27 cellular contexts compared by ENCODE assay signal in the genomic region with DNA sequence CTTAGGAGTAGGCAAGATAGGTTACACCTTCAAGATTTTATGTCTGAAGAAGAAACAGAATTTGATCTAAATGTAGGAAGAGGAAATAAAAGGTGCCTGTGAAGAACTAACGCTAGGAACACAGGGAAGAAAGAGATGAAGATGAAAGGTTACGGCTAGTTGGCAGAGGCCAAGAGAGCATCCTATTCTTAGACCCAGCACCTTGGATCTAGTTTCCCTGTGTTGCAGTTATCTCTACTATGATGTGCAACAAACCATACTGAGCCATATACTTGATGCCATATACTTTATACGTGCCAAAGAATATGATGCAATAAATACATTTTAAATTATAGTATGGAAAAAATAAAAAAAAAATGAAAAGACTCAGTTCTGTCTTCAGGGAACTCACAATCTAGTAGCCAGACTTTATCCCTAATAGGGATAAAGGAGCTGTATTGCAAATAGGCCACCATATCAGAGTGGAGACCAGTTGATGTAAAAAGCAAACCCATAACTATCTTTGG.
DNase-seq lines count a peak whose midpoint lies in the region; ATAC-seq, FAIRE-seq and TF ChIP-seq lines count a peak whose summit lies in the region.
"Had no signal": no experiment of that assay in that cellular context is flagged by ENCODE, and none has a peak within 500 bp of the region (broad histone marks: within the 10 kb centered on the region; RNA-seq: fewer than 3 reads in every experiment).

No MANE protein-coding gene starts in this region.

- TF ChIP-seq CTCF in right atrium auricular region (IDR thresholded peaks at IDR 0.05), result no peak
- no peak for TF ChIP-seq CTCF in mesothelial cell of epicardium (IDR thresholded peaks at IDR 0.05; ENCODE audit: unreplicated experiment)
- no peak for TF ChIP-seq CTCF in type B pancreatic cell (conservative IDR thresholded peaks at IDR 0.05)
- no peak for TF ChIP-seq CTCF in breast epithelium (IDR thresholded peaks at IDR 0.05)
- no peak for TF ChIP-seq CTCF in HepG2 (CRISPR knock-in tag; IDR thresholded peaks at IDR 0.05)

- H3K9me3 ChIP-seq in right atrium auricular region (no peaks in the 10 kb centered on the region), breast epithelium (no peaks in the 10 kb centered on the region), HepG2 (ENCODE audit: low read length) (no peaks in the 10 kb centered on the region)
- H3K9me3 ChIP-seq: A549; BE2C; BLaER1 treated with 17β-estradiol and CSF1 and Interleukin-3, amounts not matched to agents 10 nM and 100 nM had no signal

- H3K4me2 ChIP-seq in HepG2 (ENCODE audit: low read depth, low read length), result no peak overlapping the region
- H3K4me2 ChIP-seq: A549; BLaER1 treated with 17β-estradiol and CSF1 and Interleukin-3, amounts not matched to agents 10 nM and 100 nM had no signal

- H3K36me3 Mint-ChIP-seq in mesothelial cell of epicardium (peaks cover 2% of the 10 kb centered on the region), type B pancreatic cell (peaks cover 32% of the 10 kb centered on the region)
- H3K36me3 Mint-ChIP-seq: CD14-positive monocyte; CD8-positive, alpha-beta memory T cell had no signal

- H2AFZ ChIP-seq in HepG2 (ENCODE audit: low read length), result no peak overlapping the region
- H2AFZ ChIP-seq: GM23248 had no signal

- intact Hi-C loops in Right ventricle myocardium superior (cut with DNase I), result no loop called here
- intact Hi-C loops in left ventricle myocardium superior (cut with micrococcal nuclease), result no loop called here
- intact Hi-C loops in left cardiac atrium (cut with DNase I), result no loop called here
- intact Hi-C loops in breast epithelium (cut with DNase I; ENCODE audit: low total_unique reads), result no loop called here
- intact Hi-C loops in HepG2 (cut with micrococcal nuclease; ENCODE audit: unreplicated experiment), result no loop called here

- H3K27ac Mint-ChIP-seq in mesothelial cell of epicardium (peak overlapping the region; percentile 60), type B pancreatic cell (peak overlapping the region; percentile 54)
- H3K27ac Mint-ChIP-seq: CD14-positive monocyte; CD4-positive, alpha-beta T cell; CD8-positive, alpha-beta memory T cell had no signal

- TF ChIP-seq POLR2A in breast epithelium (IDR thresholded peaks at IDR 0.05), result no peak
- no peak for TF ChIP-seq POLR2A in HepG2 (IDR thresholded peaks at IDR 0.05; ENCODE audit: insufficient read depth in 1 of 2, low read depth in 2 of 2, low read length in 2 of 2)

- no peaks in the 10 kb centered on the region for H4K20me1 ChIP-seq in HepG2 (ENCODE audit: insufficient read depth, low read length)

- no TSS peak for BruUV-seq in HepG2 (replicated peaks; lab: Mats Ljungman, UMichigan)

- H3K4me3 Mint-ChIP-seq in mesothelial cell of epicardium (no peak overlapping the region), type B pancreatic cell (no peak overlapping the region)
- H3K4me3 Mint-ChIP-seq: CD4-positive, alpha-beta T cell; CD8-positive, alpha-beta memory T cell had no signal

- no peak for FAIRE-seq in HepG2 (lab: Jason Lieb, UNC)
- FAIRE-seq: GM12878, GM19239, H1 had no signal

- no peaks in the 10 kb centered on the region for H3K27me3 ChIP-seq in right atrium auricular region
- no peaks in the 10 kb centered on the region for H3K27me3 ChIP-seq in breast epithelium
- H3K27me3 ChIP-seq in HepG2 (ENCODE audit: control insufficient read depth in 1 of 2, insufficient read depth in 2 of 2, low read length in 2 of 2), result no peaks in the 10 kb centered on the region
- H3K27me3 ChIP-seq: BE2C; BLaER1 treated with 17β-estradiol and CSF1 and Interleukin-3, amounts not matched to agents 10 nM and 100 nM had no signal

- H3K4me3 ChIP-seq in right atrium auricular region (no peak overlapping the region), breast epithelium (no peak overlapping the region), HepG2 (replicated peaks in 1 of 3; ENCODE audit: insufficient read depth in 1 of 3, low read depth in 2 of 3, low read length in 3 of 3) (no peak overlapping the region)
- H3K4me3 ChIP-seq: A549; BLaER1 treated with 17β-estradiol and CSF1 and Interleukin-3, amounts not matched to agents 10 nM and 100 nM; GM12878; GM23248 had no signal

- H3K4me1 Mint-ChIP-seq in mesothelial cell of epicardium (peaks cover 59% of the 10 kb centered on the region), type B pancreatic cell (ENCODE audit: unreplicated experiment) (peaks cover 48% of the 10 kb centered on the region)
- H3K4me1 Mint-ChIP-seq: CD14-positive monocyte; CD8-positive, alpha-beta memory T cell had no signal

- CTCF ChIA-PET in HepG2 (lab: Yijun Ruan, JAX; ENCODE audit: low intra/inter-chr PET ratio, low total read pairs), result no interaction called here

- H3K27me3 Mint-ChIP-seq in mesothelial cell of epicardium (ENCODE audit: low read depth), result no peaks in the 10 kb centered on the region
- H3K27me3 Mint-ChIP-seq in type B pancreatic cell, result no peaks in the 10 kb centered on the region
- H3K27me3 Mint-ChIP-seq: CD8-positive, alpha-beta memory T cell had no signal

- WGBS in HepG2 (ENCODE audit: low lambda C conversion rate), result 60% methylated on average over 3 of the region's 3 CpGs

- no peaks in the 10 kb centered on the region for H3K36me3 ChIP-seq in right atrium auricular region
- no peaks in the 10 kb centered on the region for H3K36me3 ChIP-seq in breast epithelium
- no peaks in the 10 kb centered on the region for H3K36me3 ChIP-seq in HepG2 (replicated peaks in 1 of 2; ENCODE audit: control insufficient read depth in 1 of 2, insufficient read depth in 2 of 2, low read length in 2 of 2)
- H3K36me3 ChIP-seq: BE2C had no signal

- in situ Hi-C loops in HepG2 (cut with HindIII; ENCODE audit: extremely low pct_ligation_motif_present, low pct_unique_long_range_greater_than_20kb), result no loop called here

- peaks cover 0 to 12% of the 10 kb centered on the region in 2 donors for H3K4me1 ChIP-seq in right atrium auricular region
- no peaks in the 10 kb centered on the region for H3K4me1 ChIP-seq in breast epithelium
- no peaks in the 10 kb centered on the region for H3K4me1 ChIP-seq in HepG2 (ENCODE audit: insufficient read depth, low read length)

- no peak overlapping the region for H3K9ac ChIP-seq in HepG2 (ENCODE audit: insufficient read depth, low read depth, low read length)
- H3K9ac ChIP-seq: BLaER1 treated with 17β-estradiol and CSF1 and Interleukin-3, amounts not matched to agents 10 nM and 100 nM; GM23248 had no signal

- H3K79me2 ChIP-seq in HepG2 (ENCODE audit: insufficient read depth, low read length), result no peaks in the 10 kb centered on the region

- peak overlapping the region in 1 of 2 donors; percentile 1 for H3K27ac ChIP-seq in right atrium auricular region
- H3K27ac ChIP-seq in breast epithelium, result peak overlapping the region in 1 of 2 donors; percentile 22
- no peak overlapping the region for H3K27ac ChIP-seq in HepG2 (ENCODE audit: extremely low read length, insufficient read depth, low read length)
- H3K27ac ChIP-seq: BLaER1 treated with 17β-estradiol and CSF1 and Interleukin-3, amounts not matched to agents 10 nM and 100 nM; GM23248 had no signal

- no peak for DNase-seq in Right ventricle myocardium superior
- no peak for DNase-seq in right atrium auricular region (ENCODE audit: low spot score)
- no peak for DNase-seq in left ventricle myocardium superior
- no peak for DNase-seq in left cardiac atrium
- DNase-seq in mesothelial cell of epicardium (ENCODE audit: low spot score in 2 of 2, unreplicated experiment in 2 of 2), result no peak
- DNase-seq in type B pancreatic cell (ENCODE audit: extremely low spot score, unreplicated experiment), result no peak
- DNase-seq in breast epithelium (ENCODE audit: low spot score in 2 of 2), result no peak
- no peak for DNase-seq in HepG2 (ENCODE audit: low spot score)
- DNase-seq: 8988T; ACHN; AML-193; BE2C; CD4-positive, alpha-beta T cell; CD8-positive, alpha-beta memory T cell; DMS 273 treated with DMSO at 0.1 percent for 48 hours; DMS79; EL; GDM1; GM23248; H7; HCEC 1CT had no signal

- no peak for TF ChIP-seq RAD21 in HepG2 (CRISPR knock-in tag; IDR thresholded peaks at IDR 0.05)

- H3K9me3 Mint-ChIP-seq in mesothelial cell of epicardium, result no peaks in the 10 kb centered on the region
- H3K9me3 Mint-ChIP-seq in type B pancreatic cell, result no peaks in the 10 kb centered on the region
- H3K9me3 Mint-ChIP-seq: CD4-positive, alpha-beta T cell had no signal

- peak; percentile 44 for ATAC-seq in Right ventricle myocardium superior (ENCODE audit: poor library complexity)
- ATAC-seq in left ventricle myocardium superior, result peak; percentile 71
- ATAC-seq in left cardiac atrium, result no peak
- ATAC-seq in HepG2, result no peak
- ATAC-seq: A549, GM12878 had no signal

- POLR2A ChIA-PET in HepG2 (lab: Yijun Ruan, JAX), result no interaction called here

- no peak for TF ChIP-seq EP300 in HepG2 (IDR thresholded peaks at IDR 0.05; ENCODE audit: low read depth in 2 of 2, low read length in 2 of 2)
- TF ChIP-seq EP300 in HepG2 (CRISPR knock-in tag; IDR thresholded peaks at IDR 0.05; ENCODE audit: borderline replicate concordance), result no peak

TF ChIP-seq in HepG2, 621 proteins besides CTCF, POLR2A, EP300 and RAD21:
- no peak for TF ChIP-seq ZNF670 (CRISPR knock-in tag; IDR thresholded peaks at IDR 0.05; ENCODE audit: borderline replicate concordance)

Comparison
In these comparisons a context has a peak if more than half of its experiments do, and no peak if none do; other contexts are left out.
1. ATAC-seq: peak in Right ventricle myocardium superior (single experiment) and left ventricle myocardium superior (single experiment); none in left cardiac atrium (0 of 2) and HepG2 (single experiment).